Comparison of ENCODE assay signal across 8 cellular contexts in the genomic region with DNA sequence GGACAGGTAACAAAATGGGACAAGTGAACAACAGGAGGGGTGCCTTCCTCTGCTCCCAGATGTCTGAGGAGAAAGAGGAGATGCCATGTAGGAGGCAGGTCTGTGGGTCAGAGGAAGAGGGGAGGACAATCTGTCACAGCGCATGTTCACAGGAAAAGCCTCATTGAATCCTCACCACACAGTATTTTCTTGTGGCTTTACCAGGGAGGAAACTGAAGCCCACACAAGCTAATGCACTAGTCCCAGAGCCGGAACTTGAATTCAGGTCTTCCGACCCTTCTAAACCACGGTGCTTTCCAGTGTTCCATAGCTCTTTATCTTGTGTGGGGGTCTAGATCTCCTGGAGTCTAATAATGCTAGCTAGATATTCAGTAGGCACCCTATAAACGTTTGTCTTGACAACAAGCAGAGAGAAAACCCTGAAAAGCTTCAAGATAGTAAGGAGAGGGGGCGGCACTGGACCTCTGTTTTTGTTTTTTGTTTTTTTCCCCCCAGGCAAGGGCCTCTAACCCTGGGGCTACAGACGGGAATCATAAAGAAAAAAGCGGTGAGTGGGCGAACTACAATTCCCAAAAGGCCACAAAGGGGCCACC. TPM values are rescaled to one million over a fixed set of nuclear protein-coding genes. Genes with fewer than 3 reads are reported as not detected.
A peak's percentile ranks its signal among the peaks of the same experiment; 100 is the strongest.
DNase-seq lines count a peak whose midpoint lies in the region; ATAC-seq and TF ChIP-seq lines count a peak whose summit lies in the region.

No MANE protein-coding gene starts in this region.

- H2AFZ ChIP-seq in PC-3 (ENCODE audit: low read length) (peak overlapping the region; percentile 83), parathyroid adenoma (peak overlapping the region; percentile 89)

- H3K9me2 ChIP-seq in PC-3 (replicated peaks; ENCODE audit: low read length), result no peaks in the 10 kb centered on the region

- peaks cover 2% of the 10 kb centered on the region; the same call in 1 of the 2 replicates for H4K20me1 ChIP-seq in PC-3 (ENCODE audit: low read length)

- H3K4me1 ChIP-seq in PC-3 (ENCODE audit: insufficient read depth, low read length) (peaks cover 19% of the 10 kb centered on the region), duodenal mucosa (ENCODE audit: control insufficient read depth in 1 of 2, insufficient read depth in 2 of 2, low read length in 2 of 2) (peaks cover 27 to 28% of the 10 kb centered on the region in 2 donors), parathyroid adenoma (peaks cover 15% of the 10 kb centered on the region)

- H3K79me2 ChIP-seq in PC-3 (ENCODE audit: low read length) (peaks cover 38% of the 10 kb centered on the region), parathyroid adenoma (no peaks in the 10 kb centered on the region)

- peak overlapping the region; percentile 95 for H3K4me2 ChIP-seq in PC-3 (ENCODE audit: low read length)
- H3K4me2 ChIP-seq in parathyroid adenoma (ENCODE audit: low read length), result no peak overlapping the region

- H3K4me3 ChIP-seq in AG10803 (ENCODE audit: low read length), result peak overlapping the region; percentile 97
- H3K4me3 ChIP-seq in PC-3 (ENCODE audit: low read length), result peak overlapping the region; percentile 88
- peak overlapping the region; percentile 84 to 95 for H3K4me3 ChIP-seq in duodenal mucosa (ENCODE audit: low read depth in 1 of 2, low read length in 2 of 2)
- no peak overlapping the region for H3K4me3 ChIP-seq in parathyroid adenoma (ENCODE audit: low read depth, low read length)

- intact Hi-C loops in PC-3 (cut with micrococcal nuclease), result loop anchor here (1.0 kb wide), 1 partner anchor 16 kb away; no protein-coding TSS in a partner anchor

- peak overlapping the region; percentile 74 for H3K27ac ChIP-seq in PC-3 (ENCODE audit: low read length)
- H3K27ac ChIP-seq in duodenal mucosa (ENCODE audit: low read depth, low read length), result no peak overlapping the region
- H3K27ac ChIP-seq in parathyroid adenoma, result no peak overlapping the region

- TF ChIP-seq CTCF in AG10803 (conservative IDR thresholded peaks at IDR 0.05; ENCODE audit: low read length), result no peak
- no peak for TF ChIP-seq CTCF in PC-3 (conservative IDR thresholded peaks at IDR 0.05; ENCODE audit: low read depth, low read length)
- no peak for TF ChIP-seq CTCF in parathyroid adenoma (IDR thresholded peaks at IDR 0.05)

- CTCF ChIA-PET in PC-3 (lab: Charles Lee), result interaction anchor here (0.5 to 2.0 kb wide), 6 partner anchors 10 to 226 kb away, joined by 3 to 18 read pairs (median 6); a partner anchor contains a TSS

- H3K9ac ChIP-seq in PC-3 (ENCODE audit: low read length), result peak overlapping the region; percentile 97
- peak overlapping the region in 1 of 2 donors; percentile 77 for H3K9ac ChIP-seq in duodenal mucosa (ENCODE audit: low read depth in 1 of 2, low read length in 2 of 2)
- no peak overlapping the region for H3K9ac ChIP-seq in parathyroid adenoma

- POLR2A ChIA-PET in PC-3 (lab: Charles Lee; ENCODE audit: unreplicated experiment), result interaction anchor here (0.6 to 0.7 kb wide), 4 partner anchors 14 to 1412 kb away, joined by 3 to 6 read pairs (median 4); a partner anchor contains a TSS

- H3K27me3 ChIP-seq in PC-3 (ENCODE audit: low read length), result no peaks in the 10 kb centered on the region
- H3K27me3 ChIP-seq in duodenal mucosa (ENCODE audit: control insufficient read depth in 1 of 2, insufficient read depth in 2 of 2, low read length in 2 of 2), result peaks cover 22 to 35% of the 10 kb centered on the region in 2 donors
- H3K27me3 ChIP-seq in parathyroid adenoma (ENCODE audit: control insufficient read depth, insufficient read depth, low read length), result peaks cover 6% of the 10 kb centered on the region

- no peaks in the 10 kb centered on the region for H3F3A ChIP-seq in PC-3 (ENCODE audit: low read length, unreplicated experiment)

- ATAC-seq in GM19452 (IDR thresholded peaks at IDR 0.05; ENCODE audit: unreplicated experiment) (peak; percentile 5), PC-3 (no peak)

- H3K9me3 ChIP-seq in PC-3 (ENCODE audit: low read length), result no peaks in the 10 kb centered on the region
- no peaks in the 10 kb centered on the region for H3K9me3 ChIP-seq in duodenal mucosa (ENCODE audit: control insufficient read depth in 1 of 2, low read length in 2 of 2)
- H3K9me3 ChIP-seq in parathyroid adenoma (ENCODE audit: control insufficient read depth, low read length), result no peaks in the 10 kb centered on the region

- H3K36me3 ChIP-seq in PC-3 (ENCODE audit: low read depth, low read length) (peaks cover 31% of the 10 kb centered on the region; the same call in 1 of the 2 replicates), duodenal mucosa (ENCODE audit: control insufficient read depth in 1 of 2, insufficient read depth in 2 of 2, low read length in 2 of 2) (peaks cover 20 to 27% of the 10 kb centered on the region in 2 donors), parathyroid adenoma (ENCODE audit: control insufficient read depth, insufficient read depth, low read length) (no peaks in the 10 kb centered on the region)

- DNase-seq in AG10803 (ENCODE audit: low read depth) (peak; percentile 47), PC-3 (no peak), COR-L47 (lab: John Stamatoyannopoulos, UW) (no peak)
- DNase-seq in effector CD8-positive, alpha-beta T cell (lab: John Stamatoyannopoulos, UW), result no peak
- no peak for DNase-seq in stimulated activated CD4-positive, alpha-beta T cell treated with anti-CD3 and anti-CD28 coated beads, Interleukin-4, amount 100 ng/mL, for 4 hours

- BruUV-seq in PC-3 (replicated peaks; lab: Mats Ljungman, UMichigan), result TSS peak; percentile 87

RNA-seq across cellular contexts. Expression of a gene that starts 0.4 kb away (rescaled TPM):
- total RNA-seq in PC-3 (2014; rRNA removed), result 210 and 263 TPM in 2 replicates

RNA-seq across cellular contexts. Expression of a gene that starts 12.5 kb away (rescaled TPM):
- 10.7 and 15.1 TPM in 2 replicates for total RNA-seq in PC-3 (2014; rRNA removed)

RNA-seq across cellular contexts. Expression of a gene that starts 21.9 kb away (rescaled TPM):
- 1.4 and 1.8 TPM in 2 replicates for total RNA-seq in PC-3 (2014; rRNA removed)
